In genomic region chr6:34027445-34027936, GRCh38 we compare ENCODE assay signal across 8 cellular contexts.
DNase-seq lines count a peak whose midpoint lies in the region; ATAC-seq lines count a peak whose summit lies in the region.

No MANE protein-coding gene starts in this region.

- H3K4me1 Mint-ChIP-seq in central memory CD8-positive, alpha-beta T cell, result no peaks in the 10 kb centered on the region
- peaks cover 9% of the 10 kb centered on the region for H3K4me1 Mint-ChIP-seq in memory B cell

- no peak overlapping the region for H3K4me3 Mint-ChIP-seq in central memory CD8-positive, alpha-beta T cell
- no peak overlapping the region for H3K4me3 Mint-ChIP-seq in memory B cell

- no peaks in the 10 kb centered on the region for H3K9me3 Mint-ChIP-seq in central memory CD8-positive, alpha-beta T cell
- no peaks in the 10 kb centered on the region for H3K9me3 Mint-ChIP-seq in memory B cell

- DNase-seq in COLO829 (ENCODE audit: low spot score), result peak; percentile 43
- peak; percentile 85 for DNase-seq in HuH-7 (ENCODE audit: low spot score)
- DNase-seq in activated CD4-positive, alpha-beta T cell treated with anti-CD3 and anti-CD28 coated beads for 1 hour, result peak; percentile 55
- peak; percentile 41 for DNase-seq in central memory CD8-positive, alpha-beta T cell (ENCODE audit: low spot score in 2 of 2)
- peak; percentile 52 to 68 for DNase-seq in memory B cell (ENCODE audit: low spot score in 2 of 2)
- peak; percentile 84 for DNase-seq in stimulated activated CD8-positive, alpha-beta memory T cell treated with anti-CD3 and anti-CD28 coated beads, Interleukin-4, amount 100 ng/mL, for 48 hours
- DNase-seq in Ammon's horn (ENCODE audit: low spot score), result no peak

- ATAC-seq in central memory CD8-positive, alpha-beta T cell (replicated peaks; ENCODE audit: extremely low read depth, poor library complexity, severe bottlenecking), result peak; percentile 36
- ATAC-seq in memory B cell (ENCODE audit: low read depth), result peak; percentile 71
- no peak for ATAC-seq in HG03159 (IDR thresholded peaks at IDR 0.05; ENCODE audit: unreplicated experiment)

- peaks cover 3% of the 10 kb centered on the region for H3K36me3 Mint-ChIP-seq in central memory CD8-positive, alpha-beta T cell (ENCODE audit: insufficient read depth)
- H3K36me3 Mint-ChIP-seq in memory B cell, result no peaks in the 10 kb centered on the region

- peaks cover 9% of the 10 kb centered on the region for H3K27me3 Mint-ChIP-seq in central memory CD8-positive, alpha-beta T cell
- peaks cover 8% of the 10 kb centered on the region for H3K27me3 Mint-ChIP-seq in memory B cell

- no peak overlapping the region for H3K27ac Mint-ChIP-seq in central memory CD8-positive, alpha-beta T cell (ENCODE audit: low read depth)
- H3K27ac Mint-ChIP-seq in memory B cell, result no peak overlapping the region
